ENCODE assay signal across 14 cellular contexts in genomic region chr10:132479603-132480221, GRCh38.
"Had no signal": no experiment of that assay in that cellular context is flagged by ENCODE, and none has a peak within 500 bp of the region (broad histone marks: within the 10 kb centered on the region; RNA-seq: fewer than 3 reads in every experiment).

No MANE protein-coding gene starts in this region.

- H2AFZ ChIP-seq: neural progenitor cell had no signal

- H3K27ac ChIP-seq: cardiac muscle cell, colonic mucosa, esophagus squamous epithelium, neural progenitor cell, SK-N-MC had no signal

- H3K9me3 ChIP-seq: colonic mucosa, esophagus squamous epithelium, upper lobe of left lung had no signal

- H3K4me3 ChIP-seq: cardiac muscle cell, colonic mucosa, esophagus squamous epithelium, neural progenitor cell, SK-N-MC, smooth muscle cell, upper lobe of left lung had no signal

- ATAC-seq: activated CD4-positive, CD25-positive, alpha-beta regulatory T cell treated with anti-CD3 and anti-CD28 coated beads, Interleukin-2, amount 50 U/mL, for 24 hours had no signal

- H3K4me1 ChIP-seq: colonic mucosa had no signal

- H3K27me3 ChIP-seq: cardiac muscle cell, colonic mucosa, upper lobe of left lung had no signal

- H3K4me2 ChIP-seq: neural progenitor cell, smooth muscle cell had no signal

- H3K27ac Mint-ChIP-seq: activated naive CD4-positive, alpha-beta T cell treated with anti-CD3 and anti-CD28 coated beads for 36 hours; activated T-helper 2 cell treated with anti-CD3 and anti-CD28 coated beads, Interferon-gamma antibody, Interleukin-2, Interleukin-4, amounts not matched to agents 10 μg/mL and 5 μg/mL and 100 μg/mL, durations not matched to agents 14 hours and 24 hours and 36 hours; stimulated activated naive CD8-positive, alpha-beta T cell treated with anti-CD3 and anti-CD28 coated beads, Interleukin-15, Interleukin-2, amounts not matched to agents 100 ng/mL and 50 ng/mL, for 24 hours had no signal

- H3K36me3 ChIP-seq: cardiac muscle cell, colonic mucosa, esophagus squamous epithelium, neural progenitor cell, upper lobe of left lung had no signal

- DNase-seq: activated CD4-positive, alpha-beta T cell treated with anti-CD3 and anti-CD28 coated beads, Interleukin-2, amount 50 U/mL, for 4 hours; activated naive CD4-positive, alpha-beta T cell treated with anti-CD3 and anti-CD28 coated beads for 36 hours; colonic mucosa; esophagus squamous epithelium; kidney glomerular epithelial cell; naive B cell; upper lobe of left lung had no signal

- H3K9ac ChIP-seq: neural progenitor cell had no signal

- H3K4me1 Mint-ChIP-seq: naive B cell had no signal

- H3K4me3 Mint-ChIP-seq: activated naive CD4-positive, alpha-beta T cell treated with anti-CD3 and anti-CD28 coated beads for 36 hours; naive B cell; neural progenitor cell; stimulated activated naive CD8-positive, alpha-beta T cell treated with anti-CD3 and anti-CD28 coated beads, Interleukin-15, Interleukin-2, amounts not matched to agents 100 ng/mL and 50 ng/mL, for 24 hours had no signal

- H3K9me3 Mint-ChIP-seq: activated naive CD4-positive, alpha-beta T cell treated with anti-CD3 and anti-CD28 coated beads for 36 hours; activated T-helper 2 cell treated with anti-CD3 and anti-CD28 coated beads, Interferon-gamma antibody, Interleukin-2, Interleukin-4, amounts not matched to agents 10 μg/mL and 5 μg/mL and 100 μg/mL, durations not matched to agents 14 hours and 24 hours and 36 hours; naive B cell; stimulated activated naive CD8-positive, alpha-beta T cell treated with anti-CD3 and anti-CD28 coated beads, Interleukin-15, Interleukin-2, amounts not matched to agents 100 ng/mL and 50 ng/mL, for 24 hours had no signal

- H3K36me3 Mint-ChIP-seq: naive B cell, neural progenitor cell had no signal
